In the genomic region with DNA sequence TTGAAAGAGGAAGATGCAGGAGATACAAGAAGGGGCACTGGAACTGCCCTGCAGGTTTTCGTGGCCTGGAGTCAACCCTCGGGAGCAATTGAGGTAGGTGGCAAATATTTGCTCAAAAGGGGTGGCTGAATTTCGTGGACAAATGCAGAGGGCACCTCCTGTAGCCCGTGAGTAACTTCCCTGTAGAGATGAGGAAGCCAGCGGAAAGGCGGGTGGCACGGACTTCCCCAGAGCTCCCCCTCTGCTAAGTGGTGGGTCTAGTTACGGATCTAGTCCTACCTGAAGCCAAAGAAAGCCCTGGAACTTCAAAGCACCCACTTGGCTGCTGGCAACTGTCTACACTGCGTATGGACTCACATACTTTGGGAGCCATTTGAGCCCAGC, we compare ENCODE assay signal across 18 cellular contexts. TPM values are rescaled to one million over a fixed set of nuclear protein-coding genes. Genes with fewer than 3 reads are reported as not detected.
A peak's percentile ranks its signal among the peaks of the same experiment; 100 is the strongest.
DNase-seq lines count a peak whose midpoint lies in the region; ATAC-seq, FAIRE-seq and TF ChIP-seq lines count a peak whose summit lies in the region.
"Had no signal": no experiment of that assay in that cellular context is flagged by ENCODE, and none has a peak within 500 bp of the region (broad histone marks: within the 10 kb centered on the region; RNA-seq: fewer than 3 reads in every experiment).

No MANE protein-coding gene starts in this region.

- peak overlapping the region; percentile 63 for H3K4me3 Mint-ChIP-seq in WTC11
- H3K4me3 Mint-ChIP-seq: T-helper 17 cell had no signal

- H2BK12ac ChIP-seq in neuronal stem cell (ENCODE audit: low read length): no peak overlapping the region

- no peak overlapping the region for H4K91ac ChIP-seq in neuronal stem cell (ENCODE audit: low read depth, low read length, poor library complexity)

- H3K36me3 ChIP-seq in neuronal stem cell (replicated peaks in 1 of 2; ENCODE audit: control insufficient read depth in 2 of 2, insufficient read depth in 2 of 2, low read length in 2 of 2): no peaks in the 10 kb centered on the region
- H3K36me3 ChIP-seq: BE2C, breast epithelium, heart right ventricle, SJCRH30 had no signal

- no peak overlapping the region for H3K23ac ChIP-seq in neuronal stem cell (ENCODE audit: low read depth, low read length, poor library complexity)

- TF ChIP-seq CTCF in WTC11 (IDR thresholded peaks at IDR 0.05): no peak

- H3K4me1 ChIP-seq in neuronal stem cell (ENCODE audit: control insufficient read depth in 2 of 2, insufficient read depth in 1 of 2, low read depth in 1 of 2, low read length in 2 of 2): peaks cover 11 to 18% of the 10 kb centered on the region in 2 donors
- H3K4me1 ChIP-seq: BE2C, breast epithelium had no signal

- CTCF ChIA-PET in WTC11 (lab: Charles Lee): interaction anchor here (1.0 to 2.0 kb wide), 4 partner anchors 53 to 91 kb away, joined by 5 to 11 read pairs (median 6); no protein-coding TSS in a partner anchor

- no peak overlapping the region for H3K9ac ChIP-seq in neuronal stem cell (ENCODE audit: low read depth, low read length, poor library complexity)

- peaks cover 3 to 53% (median 27%) of the 10 kb centered on the region in 3 experiments for H3K27me3 ChIP-seq in neuronal stem cell (ENCODE audit: control insufficient read depth in 3 of 3, insufficient read depth in 3 of 3, low read depth in 1 of 3, low read length in 3 of 3)
- H3K27me3 ChIP-seq: SJCRH30 had no signal

- peak overlapping the region; percentile 76 for H2AK5ac ChIP-seq in neuronal stem cell (ENCODE audit: low read depth, low read length)

- DNase-seq in DMS53 (lab: John Stamatoyannopoulos, UW): peak; percentile 39
- DNase-seq in DMS53 treated with DMSO at 0.1 percent for 48 hours (lab: John Stamatoyannopoulos, UW; ENCODE audit: unreplicated experiment): no peak
- peak; percentile 40 for DNase-seq in HT-29 (ENCODE audit: low spot score)
- no peak for DNase-seq in WTC11 (ENCODE audit: low spot score)
- no peak for DNase-seq in neuronal stem cell (ENCODE audit: low spot score)
- DNase-seq in NCI-H524 treated with DMSO at 0.1 percent for 48 hours (lab: John Stamatoyannopoulos, UW): no peak
- no peak for DNase-seq in stimulated activated naive CD4-positive, alpha-beta T cell treated with Interleukin-2 at 50 U/mL for 16 hours (lab: John Stamatoyannopoulos, UW)
- DNase-seq in frontal cortex (ENCODE audit: low spot score in 2 of 2): no peak
- DNase-seq: BE2C; heart right ventricle; NCI-H187; SJCRH30; stimulated activated CD4-positive, alpha-beta T cell treated with anti-CD3 and anti-CD28 coated beads, Interleukin-4, amount 100 ng/mL, for 4 hours; T-helper 17 cell had no signal

- H3K4me1 Mint-ChIP-seq in WTC11: peaks cover 35% of the 10 kb centered on the region

- no peak overlapping the region for H4K8ac ChIP-seq in neuronal stem cell (ENCODE audit: low read depth, low read length)

- FAIRE-seq in frontal cortex (lab: Jason Lieb, UNC): no peak
- FAIRE-seq: A204.1, endothelial cell of umbilical vein had no signal

- no peaks in the 10 kb centered on the region for H3K36me3 Mint-ChIP-seq in WTC11

- no peaks in the 10 kb centered on the region for H3K79me1 ChIP-seq in neuronal stem cell (ENCODE audit: low read depth, low read length)

- WGBS in neuronal stem cell (ENCODE audit: extremely low coverage in 2 of 2, insufficient read length in 2 of 2, insufficient replicate concordance in 1 of 2), 2 donors: no CpG with 5 or more reads among the region's 9 CpGs

- peaks cover 32% of the 10 kb centered on the region for H3K27me3 Mint-ChIP-seq in WTC11 (ENCODE audit: low read depth)

- H2BK120ac ChIP-seq in neuronal stem cell (ENCODE audit: low read depth, low read length): no peak overlapping the region

- POLR2A ChIA-PET in WTC11 (lab: Charles Lee): interaction anchor here (1.4 kb wide), 1 partner anchor 251 kb away, joined by 3 read pairs; a partner anchor contains a TSS

- H2BK15ac ChIP-seq in neuronal stem cell (ENCODE audit: low read length): peak overlapping the region; percentile 42

- H3K14ac ChIP-seq in neuronal stem cell (ENCODE audit: low read length): peak overlapping the region; percentile 10

- no peak overlapping the region for H3K27ac Mint-ChIP-seq in WTC11
- H3K27ac Mint-ChIP-seq: T-helper 17 cell had no signal

- H3K27ac ChIP-seq in neuronal stem cell (replicated peaks; ENCODE audit: low read length): no peak overlapping the region
- H3K27ac ChIP-seq: heart right ventricle, SJCRH30 had no signal

- H3K18ac ChIP-seq in neuronal stem cell (ENCODE audit: low read length): peak overlapping the region; percentile 1

- no peak overlapping the region for H3K4me2 ChIP-seq in neuronal stem cell (ENCODE audit: insufficient read depth, low read length, poor library complexity, severe bottlenecking)

- no peak for ATAC-seq in WTC11
- ATAC-seq: T-helper 17 cell had no signal

- no peak overlapping the region for H3K4me3 ChIP-seq in neuronal stem cell (ENCODE audit: low read length in 2 of 2)
- H3K4me3 ChIP-seq: heart right ventricle, SJCRH30 had no signal

- H2AFZ ChIP-seq in neuronal stem cell (ENCODE audit: low read length): no peak overlapping the region

- no peak overlapping the region for H3K4ac ChIP-seq in neuronal stem cell (ENCODE audit: low read length)

- no peaks in the 10 kb centered on the region for H3K9me3 Mint-ChIP-seq in WTC11

- peaks cover 0 to 6% of the 10 kb centered on the region in 2 donors for H3K9me3 ChIP-seq in neuronal stem cell (replicated peaks in 1 of 2; ENCODE audit: control insufficient read depth in 2 of 2, insufficient read depth in 1 of 2, low read depth in 1 of 2, low read length in 2 of 2)
- H3K9me3 ChIP-seq: BE2C, breast epithelium, heart right ventricle, SJCRH30 had no signal

- H2BK5ac ChIP-seq in neuronal stem cell (ENCODE audit: low read length): peak overlapping the region; percentile 0

TF ChIP-seq in WTC11, 78 proteins besides CTCF, POLR2A, EP300 and RAD21:
- TF ChIP-seq CBFB (CRISPR knock-in tag; IDR thresholded peaks at IDR 0.05; ENCODE audit: low read depth) (no peak), PRRX2 (CRISPR knock-in tag; IDR thresholded peaks at IDR 0.05) (no peak), ZNF423 (CRISPR knock-in tag; IDR thresholded peaks at IDR 0.05) (no peak), TEAD4 (CRISPR knock-in tag; IDR thresholded peaks at IDR 0.05) (no peak), CREB1 (CRISPR knock-in tag; IDR thresholded peaks at IDR 0.05) (no peak), ZNF263 (CRISPR knock-in tag; IDR thresholded peaks at IDR 0.05; ENCODE audit: low read depth) (no peak), SMAD3 (CRISPR knock-in tag; IDR thresholded peaks at IDR 0.05; ENCODE audit: borderline replicate concordance) (no peak)
- TF ChIP-seq, protein P1, sequence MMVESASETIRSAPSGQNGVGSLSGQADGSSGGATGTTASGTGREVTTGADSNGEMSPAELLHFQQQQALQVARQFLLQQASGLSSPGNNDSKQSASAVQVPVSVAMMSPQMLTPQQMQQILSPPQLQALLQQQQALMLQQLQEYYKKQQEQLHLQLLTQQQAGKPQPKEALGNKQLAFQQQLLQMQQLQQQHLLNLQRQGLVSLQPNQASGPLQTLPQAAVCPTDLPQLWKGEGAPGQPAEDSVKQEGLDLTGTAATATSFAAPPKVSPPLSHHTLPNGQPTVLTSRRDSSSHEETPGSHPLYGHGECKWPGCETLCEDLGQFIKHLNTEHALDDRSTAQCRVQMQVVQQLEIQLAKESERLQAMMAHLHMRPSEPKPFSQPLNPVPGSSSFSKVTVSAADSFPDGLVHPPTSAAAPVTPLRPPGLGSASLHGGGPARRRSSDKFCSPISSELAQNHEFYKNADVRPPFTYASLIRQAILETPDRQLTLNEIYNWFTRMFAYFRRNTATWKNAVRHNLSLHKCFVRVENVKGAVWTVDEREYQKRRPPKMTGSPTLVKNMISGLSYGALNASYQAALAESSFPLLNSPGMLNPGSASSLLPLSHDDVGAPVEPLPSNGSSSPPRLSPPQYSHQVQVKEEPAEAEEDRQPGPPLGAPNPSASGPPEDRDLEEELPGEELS (CRISPR knock-in tag; IDR thresholded peaks at IDR 0.05): no peak

RNA-seq across cellular contexts. Expression of a gene that starts 1.0 kb away (rescaled TPM):
- total RNA-seq in HT-29 (2014; rRNA removed; shearing (Covaris generic)): 67.9 and 72.4 TPM in 2 replicates
- total RNA-seq in WTC11 (2021) (2.4 to 4.3 TPM (median 2.8 TPM) in 3 replicates), frontal cortex (6.1 TPM)
- polyA plus RNA-seq in neuronal stem cell (2013, experiment 1 of 2): 0.24 TPM
- 0.47 TPM for polyA plus RNA-seq in neuronal stem cell (2013, experiment 2 of 2)
- total RNA-seq: endothelial cell of umbilical vein, heart right ventricle, subcutaneous adipose tissue, T-helper 17 cell had no signal
- polyA plus RNA-seq: endothelial cell of umbilical vein had no signal

Comparison
In these comparisons a context has a peak if more than half of its experiments do, and no peak if none do; other contexts are left out.
1. DNase-seq: peak in DMS53 (single experiment) and HT-29 (single experiment); none in DMS53 treated with DMSO at 0.1 percent for 48 hours (single experiment), WTC11 (single experiment), neuronal stem cell (single experiment), NCI-H524 treated with DMSO at 0.1 percent for 48 hours (single experiment), stimulated activated naive CD4-positive, alpha-beta T cell treated with Interleukin-2 at 50 U/mL for 16 hours (single experiment) and frontal cortex (0 of 2).